29 cellular contexts compared by ENCODE assay signal in genomic region chr18:48113691-48114090, GRCh38.
"Had no signal": no experiment of that assay in that cellular context is flagged by ENCODE, and none has a peak within 500 bp of the region (broad histone marks: within the 10 kb centered on the region; RNA-seq: fewer than 3 reads in every experiment).

No MANE protein-coding gene starts in this region.

- H3K9me3 ChIP-seq: left lung, lower lobe of right lung, mucosa of descending colon, ovary, right atrium auricular region, right lobe of liver, transverse colon, upper lobe of left lung, vagina had no signal

- H3K27ac ChIP-seq: left lung, lower lobe of right lung, ovary, right atrium auricular region, right lobe of liver, transverse colon, upper lobe of left lung, vagina had no signal

- DNase-seq: hypothalamus; immature natural killer cell; kidney; left colon; left lung; lower lobe of right lung; mammary epithelial cell; mesenchymal stem cell; midbrain; mucosa of descending colon; naive thymus-derived CD4-positive, alpha-beta T cell; ovary; right lobe of liver; stimulated activated CD4-positive, alpha-beta T cell treated with anti-CD3 and anti-CD28 coated beads, Interleukin-1b, Interleukin-23, amount 100 ng/mL, for 48 hours; stimulated activated CD4-positive, alpha-beta T cell treated with anti-CD3 and anti-CD28 coated beads, Interleukin-2, amount 100 ng/mL, for 48 hours; stimulated activated CD4-positive, alpha-beta T cell treated with anti-CD3 and anti-CD28 coated beads, Interleukin-4, amount 100 ng/mL, for 4 hours; stimulated activated CD8-positive, alpha-beta memory T cell treated with anti-CD3 and anti-CD28 coated beads, Interleukin-4, amount 100 ng/mL, for 48 hours; stimulated activated naive CD4-positive, alpha-beta T cell treated with Interleukin-2 at 50 U/mL for 16 hours; stimulated activated naive CD8-positive, alpha-beta T cell treated with anti-CD3 and anti-CD28 coated beads, Interleukin-15, amount 100 ng/mL, for 72 hours; substantia nigra; transverse colon; upper lobe of left lung had no signal

- H3K36me3 ChIP-seq: left lung, lower lobe of right lung, ovary, right atrium auricular region, right lobe of liver, transverse colon, upper lobe of left lung, vagina had no signal

- H3K4me2 ChIP-seq: smooth muscle cell had no signal

- H3K4me1 Mint-ChIP-seq: immature natural killer cell; naive thymus-derived CD4-positive, alpha-beta T cell; neural crest cell; stimulated activated memory B cell treated with anti-CD40 and anti-IgM and Interleukin-4, amounts not matched to agents 10 μg/mL and 1 μg/mL and 100 μg/mL, for 72 hours; stimulated activated naive CD8-positive, alpha-beta T cell treated with anti-CD3 and anti-CD28 coated beads, Interleukin-15, amount 100 ng/mL, for 72 hours had no signal

- H3K4me3 Mint-ChIP-seq: immature natural killer cell; naive thymus-derived CD4-positive, alpha-beta T cell; natural killer cell treated with Interleukin-12 subunit alpha and Interleukin-12 subunit beta and Interleukin-15 and Interleukin-18, amount 100 ng/mL, for 72 hours; neural crest cell; stimulated activated memory B cell treated with anti-CD40 and anti-IgM and Interleukin-4, amounts not matched to agents 10 μg/mL and 1 μg/mL and 100 μg/mL, for 72 hours; stimulated activated naive CD8-positive, alpha-beta T cell treated with anti-CD3 and anti-CD28 coated beads, Interleukin-15, amount 100 ng/mL, for 72 hours had no signal

- H3K36me3 Mint-ChIP-seq: immature natural killer cell; naive thymus-derived CD4-positive, alpha-beta T cell; natural killer cell treated with Interleukin-12 subunit alpha and Interleukin-12 subunit beta and Interleukin-15 and Interleukin-18, amount 100 ng/mL, for 72 hours; stimulated activated memory B cell treated with anti-CD40 and anti-IgM and Interleukin-4, amounts not matched to agents 10 μg/mL and 1 μg/mL and 100 μg/mL, for 72 hours had no signal

- H3K4me3 ChIP-seq: left lung, lower lobe of right lung, mucosa of descending colon, ovary, right atrium auricular region, right lobe of liver, smooth muscle cell, transverse colon, upper lobe of left lung, vagina had no signal

- H3K9me3 Mint-ChIP-seq: immature natural killer cell; natural killer cell treated with Interleukin-12 subunit alpha and Interleukin-12 subunit beta and Interleukin-15 and Interleukin-18, amount 100 ng/mL, for 72 hours; neural crest cell; stimulated activated memory B cell treated with anti-CD40 and anti-IgM and Interleukin-4, amounts not matched to agents 10 μg/mL and 1 μg/mL and 100 μg/mL, for 72 hours; stimulated activated naive CD8-positive, alpha-beta T cell treated with anti-CD3 and anti-CD28 coated beads, Interleukin-15, amount 100 ng/mL, for 72 hours had no signal

- H3K4me1 ChIP-seq: left lung, lower lobe of right lung, right atrium auricular region, right lobe of liver, upper lobe of left lung, vagina had no signal

- H3K27me3 ChIP-seq: left lung, ovary, right atrium auricular region, right lobe of liver, transverse colon, upper lobe of left lung, vagina had no signal

- H3K27ac Mint-ChIP-seq: immature natural killer cell; naive thymus-derived CD4-positive, alpha-beta T cell; natural killer cell treated with Interleukin-12 subunit alpha and Interleukin-12 subunit beta and Interleukin-15 and Interleukin-18, amount 100 ng/mL, for 72 hours; progenitor cell of endocrine pancreas; stimulated activated memory B cell treated with anti-CD40 and anti-IgM and Interleukin-4, amounts not matched to agents 10 μg/mL and 1 μg/mL and 100 μg/mL, for 72 hours; stimulated activated naive CD8-positive, alpha-beta T cell treated with anti-CD3 and anti-CD28 coated beads, Interleukin-15, amount 100 ng/mL, for 72 hours had no signal
